13 cellular contexts compared by ENCODE assay signal in the genomic region with DNA sequence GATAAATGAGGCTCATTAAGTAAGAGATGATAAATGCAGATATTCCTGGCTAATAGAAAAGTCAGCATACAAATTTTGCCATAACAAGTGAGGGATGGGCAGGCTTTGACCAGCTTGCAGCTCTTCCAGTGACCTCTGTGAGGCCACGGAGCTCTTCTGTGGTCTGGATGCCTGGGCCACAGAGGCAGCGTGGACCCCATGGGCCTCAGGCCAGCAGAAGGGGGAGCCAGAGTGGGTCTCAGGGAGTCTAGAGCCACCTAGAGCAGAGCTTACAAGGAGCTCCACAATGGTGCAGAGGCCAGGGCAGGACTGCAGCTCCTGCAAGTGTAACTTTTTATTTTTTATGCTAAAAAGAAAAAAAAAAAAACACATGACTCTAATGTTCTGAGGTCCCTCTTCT.
DNase-seq lines count a peak whose midpoint lies in the region; ATAC-seq, FAIRE-seq and TF ChIP-seq lines count a peak whose summit lies in the region.
"Had no signal": no experiment of that assay in that cellular context is flagged by ENCODE, and none has a peak within 500 bp of the region (broad histone marks: within the 10 kb centered on the region; RNA-seq: fewer than 3 reads in every experiment).

No MANE protein-coding gene starts in this region.

- H3K9me3 ChIP-seq in BE2C (no peaks in the 10 kb centered on the region), K562 (replicated peaks; ENCODE audit: control insufficient read depth, insufficient read depth, low read depth, low read length) (no peaks in the 10 kb centered on the region)
- H3K9me3 ChIP-seq: tibial nerve had no signal

- no peak overlapping the region for H3K4me2 ChIP-seq in K562 (ENCODE audit: insufficient read depth, low read length)

- no peak for TF ChIP-seq POLR2A in K562 (conservative IDR thresholded peaks at IDR 0.05)

- H3K4me3 ChIP-seq in BE2C (ENCODE audit: low read depth, low read length): no peak overlapping the region
- no peak overlapping the region for H3K4me3 ChIP-seq in K562
- H3K4me3 ChIP-seq: tibial nerve had no signal

- ATAC-seq in K562: peak; percentile 76
- ATAC-seq in HG02623 (IDR thresholded peaks at IDR 0.05; ENCODE audit: unreplicated experiment): no peak
- no peak for ATAC-seq in GM18858 (IDR thresholded peaks at IDR 0.05; ENCODE audit: unreplicated experiment)

- peaks cover 7% of the 10 kb centered on the region; the same call in 1 of the 2 replicates for H4K20me1 ChIP-seq in K562 (replicated peaks; ENCODE audit: control insufficient read depth, insufficient read depth, low read length)

- DNase-seq in BE2C (no peak), ELR (ENCODE audit: low read depth) (peak; percentile 29), NCI-H146 (lab: John Stamatoyannopoulos, UW) (peak; percentile 64), K562 (ENCODE audit: extremely low read depth in 1 of 4, low spot score in 3 of 4) (peak in 1 of 4 experiments; percentile 43), midbrain (lab: John Stamatoyannopoulos, UW) (no peak)
- DNase-seq in activated effector memory CD4-positive, alpha-beta T cell treated with Interleukin-2 at 50 U/mL for 16 hours: no peak
- DNase-seq: foreskin fibroblast, NCI-H1436, OCI-M1 had no signal

- H2AFZ ChIP-seq in K562 (ENCODE audit: low read depth, low read length): no peak overlapping the region

- H3K4me1 ChIP-seq in BE2C (peaks cover 10% of the 10 kb centered on the region), K562 (replicated peaks in 1 of 2; ENCODE audit: control insufficient read depth in 2 of 2, insufficient read depth in 2 of 2, low read length in 2 of 2) (0 out of 5 replicates have a peak, but pooled peaks cover 0 to 8% of the 10 kb centered on the region in 2 experiments)

- H3K27ac ChIP-seq in K562 (ENCODE audit: extremely low read depth, low read depth, low read length): no peak overlapping the region
- H3K27ac ChIP-seq: tibial nerve had no signal

- POLR2A ChIA-PET in K562 (lab: Yijun Ruan, JAX): interaction anchor here (0.8 to 1.2 kb wide), 3 partner anchors 8 to 78 kb away, joined by 3 to 4 read pairs (median 4); no protein-coding TSS in a partner anchor

- WGBS in K562 (ENCODE audit: insufficient coverage, low coverage, missing lambda C conversion rate): 79% methylated on average over 2 of the region's 2 CpGs

- no peak for TF ChIP-seq EP300 in K562 (IDR thresholded peaks at IDR 0.05; ENCODE audit: low read length)

- intact Hi-C loops in K562 (cut with micrococcal nuclease): no loop called here

- CTCF ChIA-PET in K562 (lab: Yijun Ruan, JAX; ENCODE audit: low intra/inter-chr PET ratio): no interaction called here

- BruUV-seq in K562 (replicated peaks; lab: Mats Ljungman, UMichigan): no TSS peak

- H3K36me3 ChIP-seq in BE2C (no peaks in the 10 kb centered on the region), K562 (ENCODE audit: control insufficient read depth, insufficient read depth, low read length) (no peaks in the 10 kb centered on the region; the same call in 2 of the 3 replicates)
- H3K36me3 ChIP-seq: tibial nerve had no signal

- no peak overlapping the region for H3K9ac ChIP-seq in K562 (ENCODE audit: insufficient read depth in 1 of 2, low read depth in 2 of 2, low read length in 2 of 2)

- FAIRE-seq in K562 (lab: Jason Lieb, UNC): no peak
- FAIRE-seq: colon had no signal

- H3K79me2 ChIP-seq in K562 (ENCODE audit: control insufficient read depth, insufficient read depth, low read length): peaks cover 54% of the 10 kb centered on the region

- TF ChIP-seq RAD21 in K562 (CRISPR knock-in tag; conservative IDR thresholded peaks at IDR 0.05 in 1 of 2, IDR thresholded peaks at IDR 0.05 in 1 of 2): no peak

- H3K9me1 ChIP-seq in K562 (ENCODE audit: control insufficient read depth, insufficient read depth, low read length): no peaks in the 10 kb centered on the region

- H3K27me3 ChIP-seq in BE2C (no peaks in the 10 kb centered on the region), K562 (ENCODE audit: control insufficient read depth in 2 of 2, insufficient read depth in 2 of 2, low read length in 2 of 2) (no peaks in the 10 kb centered on the region)
- H3K27me3 ChIP-seq: tibial nerve had no signal

- TF ChIP-seq CTCF in BE2C (IDR thresholded peaks at IDR 0.05; ENCODE audit: low read depth, low read length): 0 out of 2 replicates have a peak, but pooled peaks have one; percentile 6
- TF ChIP-seq CTCF in K562 (IDR thresholded peaks at IDR 0.05 in 2 of 3, conservative IDR thresholded peaks at IDR 0.05 in 1 of 3; ENCODE audit: insufficient read depth in 2 of 3, low read depth in 1 of 3, low read length in 3 of 3): peak in 2 of 3 experiments; percentile 36 to 53; a peak in 4 of 6 replicates

- in situ Hi-C loops in K562 (cut with MboI): no loop called here

TF ChIP-seq in K562, 482 proteins besides CTCF, POLR2A, EP300 and RAD21:
- TF ChIP-seq RB1 (IDR thresholded peaks at IDR 0.05; ENCODE audit: low read depth): 0 out of 2 replicates have a peak, but pooled peaks have one; percentile 35
- peak; percentile 99 for TF ChIP-seq ZBTB9 (CRISPR knock-in tag; IDR thresholded peaks at IDR 0.05)
- no peak for TF ChIP-seq JUNB (CRISPR knock-in tag; conservative IDR thresholded peaks at IDR 0.05)
TF ChIP-seq in K562: peak in this region for 2.

Comparison
In these comparisons a context has a peak if more than half of its experiments do, and no peak if none do; other contexts are left out.
1. DNase-seq: peak in ELR (single experiment) and NCI-H146 (single experiment); none in BE2C (single experiment), activated effector memory CD4-positive, alpha-beta T cell treated with Interleukin-2 at 50 U/mL for 16 hours (single experiment) and midbrain (single experiment).